31 cellular contexts compared by ENCODE assay signal in the genomic region with DNA sequence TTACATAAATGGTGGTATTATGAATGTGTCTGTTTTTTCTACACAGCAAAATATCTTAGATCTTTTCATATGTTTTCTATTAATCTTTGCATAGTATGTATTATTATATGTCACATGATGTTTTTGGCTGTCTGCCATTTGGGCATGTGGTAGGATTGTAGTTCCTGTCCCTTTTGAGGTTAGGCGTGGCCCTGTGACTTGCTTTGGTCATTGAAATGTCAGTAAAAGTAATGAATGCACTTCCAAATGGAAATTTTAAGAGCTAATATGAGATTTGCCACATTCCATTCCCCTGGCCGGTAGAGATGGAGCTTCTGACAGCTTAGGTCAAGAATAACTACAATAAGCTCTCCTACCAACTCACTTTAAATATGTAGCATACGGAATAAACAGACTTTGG.
A peak's percentile ranks its signal among the peaks of the same experiment; 100 is the strongest.
DNase-seq lines count a peak whose midpoint lies in the region; ATAC-seq, FAIRE-seq and TF ChIP-seq lines count a peak whose summit lies in the region.
"Had no signal": no experiment of that assay in that cellular context is flagged by ENCODE, and none has a peak within 500 bp of the region (broad histone marks: within the 10 kb centered on the region; RNA-seq: fewer than 3 reads in every experiment).

No MANE protein-coding gene starts in this region.

- POLR2A ChIA-PET in RWPE1 (lab: Yijun Ruan, JAX; ENCODE audit: low non-redundant PET) = no interaction called here

- no peak for FAIRE-seq in urothelium cell line (lab: Jason Lieb, UNC)

- H3K9me3 Mint-ChIP-seq in stimulated activated effector memory CD8-positive, alpha-beta T cell treated with anti-CD3 and anti-CD28 coated beads, Interleukin-12 subunit alpha, Interleukin-12 subunit beta, amount 100 ng/mL, for 72 hours = no peaks in the 10 kb centered on the region
- H3K9me3 Mint-ChIP-seq: naive thymus-derived CD8-positive, alpha-beta T cell had no signal

- CTCF ChIA-PET in RWPE1 (lab: Yijun Ruan, JAX) = no interaction called here

- H3K4me1 Mint-ChIP-seq in stimulated activated effector memory CD8-positive, alpha-beta T cell treated with anti-CD3 and anti-CD28 coated beads, Interleukin-12 subunit alpha, Interleukin-12 subunit beta, amount 100 ng/mL, for 72 hours = no peaks in the 10 kb centered on the region

- no peak overlapping the region for H3K4me3 Mint-ChIP-seq in stimulated activated effector memory CD8-positive, alpha-beta T cell treated with anti-CD3 and anti-CD28 coated beads, Interleukin-12 subunit alpha, Interleukin-12 subunit beta, amount 100 ng/mL, for 72 hours
- H3K4me3 Mint-ChIP-seq: activated CD4-positive, alpha-beta T cell treated with anti-CD3 and anti-CD28 coated beads for 36 hours; activated CD8-positive, alpha-beta T cell treated with anti-CD3 and anti-CD28 coated beads, Interleukin-2, amount 10 ng/mL, durations not matched to agents 7 days and 5 days; brain; naive thymus-derived CD8-positive, alpha-beta T cell had no signal

- H3K27ac Mint-ChIP-seq in stimulated activated effector memory CD8-positive, alpha-beta T cell treated with anti-CD3 and anti-CD28 coated beads, Interleukin-12 subunit alpha, Interleukin-12 subunit beta, amount 100 ng/mL, for 72 hours = no peak overlapping the region
- H3K27ac Mint-ChIP-seq: activated CD4-positive, alpha-beta T cell treated with anti-CD3 and anti-CD28 coated beads for 36 hours; activated CD8-positive, alpha-beta T cell treated with anti-CD3 and anti-CD28 coated beads, Interleukin-2, amount 10 ng/mL, durations not matched to agents 7 days and 5 days; brain had no signal

- no peak for TF ChIP-seq RAD21 in Ishikawa (IDR thresholded peaks at IDR 0.05; ENCODE audit: low read depth)

- no peaks in the 10 kb centered on the region for H3K36me3 Mint-ChIP-seq in stimulated activated effector memory CD8-positive, alpha-beta T cell treated with anti-CD3 and anti-CD28 coated beads, Interleukin-12 subunit alpha, Interleukin-12 subunit beta, amount 100 ng/mL, for 72 hours
- H3K36me3 Mint-ChIP-seq: brain; naive thymus-derived CD8-positive, alpha-beta T cell had no signal

- DNase-seq in CD1c-positive myeloid dendritic cell (ENCODE audit: extremely low spot score) (peak; percentile 9), SW480 (ENCODE audit: low spot score) (peak; percentile 30), fibroblast of mammary gland (ENCODE audit: low read depth) (peak; percentile 9), urothelium cell line (ENCODE audit: low spot score) (no peak), RWPE1 (ENCODE audit: low spot score) (no peak)
- no peak for DNase-seq in stimulated activated effector memory CD8-positive, alpha-beta T cell treated with anti-CD3 and anti-CD28 coated beads, Interleukin-12 subunit alpha, Interleukin-12 subunit beta, amount 100 ng/mL, for 72 hours (ENCODE audit: low spot score in 2 of 2)
- DNase-seq: activated CD4-positive, alpha-beta T cell treated with anti-CD3 and anti-CD28 coated beads for 36 hours; activated CD8-positive, alpha-beta T cell treated with anti-CD3 and anti-CD28 coated beads, Interleukin-2, amount 10 ng/mL, durations not matched to agents 7 days and 5 days; activated naive CD4-positive, alpha-beta T cell treated with anti-CD3 and anti-CD28 coated beads, Interleukin-2, amount 50 U/mL, for 16 hours; amniotic stem cell; cerebellar nuclear complex; DMS79; dorsolateral prefrontal cortex; GDM1; hypothalamus; left cardiac atrium; naive thymus-derived CD8-positive, alpha-beta T cell; NCI-H1105; NCI-H1930; NCI-H226; NCI-H82; nucleus accumbens; stimulated activated naive CD4-positive, alpha-beta T cell; T-helper 2 cell; upper lobe of left lung had no signal

- TF ChIP-seq CTCF in fibroblast of mammary gland (conservative IDR thresholded peaks at IDR 0.05; ENCODE audit: control insufficient read depth, insufficient read depth, low read depth, low read length) (no peak), RWPE1 (conservative IDR thresholded peaks at IDR 0.05; ENCODE audit: low read depth) (no peak)

- no peak for ATAC-seq in GM19397 (IDR thresholded peaks at IDR 0.05; ENCODE audit: unreplicated experiment)
- ATAC-seq in stimulated activated effector memory CD8-positive, alpha-beta T cell treated with anti-CD3 and anti-CD28 coated beads, Interleukin-12 subunit alpha, Interleukin-12 subunit beta, amount 100 ng/mL, for 72 hours = no peak
- ATAC-seq: activated CD4-positive, alpha-beta T cell treated with anti-CD3 and anti-CD28 coated beads for 36 hours; activated CD8-positive, alpha-beta T cell treated with anti-CD3 and anti-CD28 coated beads, Interleukin-2, amount 10 ng/mL, durations not matched to agents 7 days and 5 days; left cardiac atrium; naive thymus-derived CD8-positive, alpha-beta T cell; SK-N-SH treated with all-trans-retinoic acid at 6 μM for 48 hours had no signal

- H3K4me3 ChIP-seq in fibroblast of mammary gland (ENCODE audit: control insufficient read depth, low read depth, low read length) = no peak overlapping the region
- H3K4me3 ChIP-seq: BLaER1 treated with 17β-estradiol and CSF1 and Interleukin-3, amounts not matched to agents 10 nM and 100 nM; dorsolateral prefrontal cortex; lung; upper lobe of left lung had no signal

- no peak for TF ChIP-seq EP300 in Ishikawa (IDR thresholded peaks at IDR 0.05; ENCODE audit: borderline replicate concordance)

- H3K27ac ChIP-seq in RWPE1 = no peak overlapping the region
- H3K27ac ChIP-seq: BLaER1 treated with 17β-estradiol and CSF1 and Interleukin-3, amounts not matched to agents 10 nM and 100 nM; dorsolateral prefrontal cortex; upper lobe of left lung had no signal

TF ChIP-seq in Ishikawa, 13 proteins besides CTCF, POLR2A, EP300 and RAD21:
- TF ChIP-seq FOXM1 (IDR thresholded peaks at IDR 0.05; ENCODE audit: borderline replicate concordance, low read depth) (no peak), NFIC (IDR thresholded peaks at IDR 0.05) (no peak), USF1 (IDR thresholded peaks at IDR 0.05) (0 out of 2 replicates have a peak, but pooled peaks have one; percentile 16)

Comparison
In these comparisons a context has a peak if more than half of its experiments do, and no peak if none do; other contexts are left out.
1. DNase-seq: peak in CD1c-positive myeloid dendritic cell (single experiment), SW480 (single experiment) and fibroblast of mammary gland (single experiment); none in urothelium cell line (single experiment), RWPE1 (single experiment) and stimulated activated effector memory CD8-positive, alpha-beta T cell treated with anti-CD3 and anti-CD28 coated beads, Interleukin-12 subunit alpha, Interleukin-12 subunit beta, amount 100 ng/mL, for 72 hours (0 of 2).